In the genomic region with DNA sequence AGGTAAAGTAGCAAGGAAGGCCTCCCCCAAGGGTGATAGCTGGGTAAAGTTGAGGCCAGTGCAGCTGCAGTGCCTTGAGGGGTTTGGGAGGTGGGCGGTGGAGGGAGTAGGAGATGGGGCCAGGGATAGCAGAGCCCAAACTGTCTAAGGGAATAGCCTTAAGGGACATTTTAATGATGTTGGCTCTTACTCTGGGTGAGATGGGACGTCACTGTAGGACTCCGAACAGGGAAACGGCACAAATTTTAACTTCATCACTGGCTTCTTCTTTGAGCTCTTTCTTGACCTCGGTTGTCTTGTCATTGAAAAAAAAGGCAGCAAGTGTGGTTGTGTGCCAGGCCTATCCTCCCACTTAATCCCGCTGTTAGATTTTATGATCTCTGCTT, we compare ENCODE assay signal across 17 cellular contexts.
"Had no signal": no experiment of that assay in that cellular context is flagged by ENCODE, and none has a peak within 500 bp of the region (broad histone marks: within the 10 kb centered on the region; RNA-seq: fewer than 3 reads in every experiment).

No MANE protein-coding gene starts in this region.

- H3K9me3 ChIP-seq: colonic mucosa, esophagus squamous epithelium, neutrophil, prostate gland, right lobe of liver, testis, transverse colon had no signal

- H3K36me3 ChIP-seq: colonic mucosa, esophagus squamous epithelium, neutrophil, prostate gland, right lobe of liver, transverse colon had no signal

- H3K4me3 Mint-ChIP-seq: immature natural killer cell; naive thymus-derived CD4-positive, alpha-beta T cell; stimulated activated memory B cell treated with anti-CD40 and anti-IgM and Interleukin-4, amounts not matched to agents 10 μg/mL and 1 μg/mL and 100 μg/mL, for 72 hours; stimulated activated naive CD8-positive, alpha-beta T cell treated with anti-CD3 and anti-CD28 coated beads, Interleukin-15, Interleukin-2, amounts not matched to agents 100 ng/mL and 50 ng/mL, for 24 hours had no signal

- DNase-seq: colonic mucosa; dermis blood vessel endothelial cell; esophagus squamous epithelium; foreskin keratinocyte; immature natural killer cell; kidney; left cardiac atrium; naive thymus-derived CD4-positive, alpha-beta T cell; retina; right lobe of liver; stimulated activated CD4-positive, alpha-beta T cell treated with anti-CD3 and anti-CD28 coated beads, Interleukin-4, amount 100 ng/mL, for 1 hour; testis; transverse colon had no signal

- H3K9me3 Mint-ChIP-seq: stimulated activated memory B cell treated with anti-CD40 and anti-IgM and Interleukin-4, amounts not matched to agents 10 μg/mL and 1 μg/mL and 100 μg/mL, for 72 hours; stimulated activated naive CD8-positive, alpha-beta T cell treated with anti-CD3 and anti-CD28 coated beads, Interleukin-15, Interleukin-2, amounts not matched to agents 100 ng/mL and 50 ng/mL, for 24 hours had no signal

- H3K27ac ChIP-seq: colonic mucosa, foreskin keratinocyte, neutrophil, prostate gland, right lobe of liver, transverse colon had no signal

- ATAC-seq: naive thymus-derived CD4-positive, alpha-beta T cell; right lobe of liver had no signal

- H3K4me1 ChIP-seq: colonic mucosa, prostate gland, transverse colon had no signal

- H3K4me3 ChIP-seq: colonic mucosa, esophagus squamous epithelium, prostate gland, right lobe of liver, testis, transverse colon had no signal

- H3K36me3 Mint-ChIP-seq: immature natural killer cell; naive thymus-derived CD4-positive, alpha-beta T cell; stimulated activated memory B cell treated with anti-CD40 and anti-IgM and Interleukin-4, amounts not matched to agents 10 μg/mL and 1 μg/mL and 100 μg/mL, for 72 hours had no signal

- H3K4me1 Mint-ChIP-seq: immature natural killer cell; naive thymus-derived CD4-positive, alpha-beta T cell; stimulated activated memory B cell treated with anti-CD40 and anti-IgM and Interleukin-4, amounts not matched to agents 10 μg/mL and 1 μg/mL and 100 μg/mL, for 72 hours had no signal

- H3K27ac Mint-ChIP-seq: immature natural killer cell; naive thymus-derived CD4-positive, alpha-beta T cell; stimulated activated memory B cell treated with anti-CD40 and anti-IgM and Interleukin-4, amounts not matched to agents 10 μg/mL and 1 μg/mL and 100 μg/mL, for 72 hours; stimulated activated naive CD8-positive, alpha-beta T cell treated with anti-CD3 and anti-CD28 coated beads, Interleukin-15, Interleukin-2, amounts not matched to agents 100 ng/mL and 50 ng/mL, for 24 hours had no signal

- H3K27me3 ChIP-seq: colonic mucosa, esophagus squamous epithelium, foreskin keratinocyte, neutrophil, right lobe of liver, testis, transverse colon had no signal

- FAIRE-seq: kidney had no signal

- H3K27me3 Mint-ChIP-seq: stimulated activated memory B cell treated with anti-CD40 and anti-IgM and Interleukin-4, amounts not matched to agents 10 μg/mL and 1 μg/mL and 100 μg/mL, for 72 hours had no signal
